Comparison of ENCODE assay signal across 26 cellular contexts in genomic region chr12:119791453-119791852, GRCh38.
"Had no signal": no experiment of that assay in that cellular context is flagged by ENCODE, and none has a peak within 500 bp of the region (broad histone marks: within the 10 kb centered on the region; RNA-seq: fewer than 3 reads in every experiment).

No MANE protein-coding gene starts in this region.

- H3K9me3 ChIP-seq: left lung, lower lobe of right lung, neutrophil, ovary, prostate gland, stomach, suprapubic skin, tibial nerve, uterus had no signal

- H3K4me1 ChIP-seq: left lung, lower lobe of right lung, prostate gland, stomach, suprapubic skin, tibial nerve, uterus had no signal

- ATAC-seq: left lung; lower lobe of right lung; naive thymus-derived CD8-positive, alpha-beta T cell; right cardiac atrium; sciatic nerve; stimulated activated naive B cell treated with anti-CD40 and anti-IgM and Interleukin-4, amounts not matched to agents 10 μg/mL and 1 μg/mL and 100 μg/mL, for 72 hours; stimulated activated naive CD8-positive, alpha-beta T cell treated with anti-CD3 and anti-CD28 coated beads, Interleukin-15, Interleukin-2, amounts not matched to agents 100 U/mL and 50 U/mL, for 24 hours had no signal

- H3K4me3 ChIP-seq: left lung, lower lobe of right lung, ovary, prostate gland, skin epidermis, stomach, suprapubic skin, tibial nerve, uterus had no signal

- H3K27ac ChIP-seq: left lung, lower lobe of right lung, neutrophil, ovary, prostate gland, skin epidermis, stomach, suprapubic skin, tibial nerve, uterus had no signal

- H3K36me3 ChIP-seq: left lung, lower lobe of right lung, ovary, prostate gland, stomach, suprapubic skin, uterus had no signal

- H3K27me3 ChIP-seq: left lung, neutrophil, ovary, stomach, suprapubic skin, tibial nerve, uterus had no signal

- FAIRE-seq: islet of Langerhans, kidney had no signal

- DNase-seq: hippocampal formation; kidney; left colon; left lung; lower lobe of right lung; mammary epithelial cell; mesenchymal stem cell; naive thymus-derived CD8-positive, alpha-beta T cell; ovary; retina; right cardiac atrium; stimulated activated CD4-positive, alpha-beta T cell treated with anti-CD3 and anti-CD28 coated beads, Interleukin-12 subunit alpha, Interleukin-12 subunit beta, amount 100 ng/mL, for 4 hours; stimulated activated CD4-positive, alpha-beta T cell treated with anti-CD3 and anti-CD28 coated beads, Interleukin-15, amount 100 ng/mL, for 24 hours; stimulated activated CD4-positive, alpha-beta T cell treated with anti-CD3 and anti-CD28 coated beads, Interleukin-2, amount 100 ng/mL, for 24 hours; stimulated activated CD4-positive, alpha-beta T cell treated with anti-CD3 and anti-CD28 coated beads, Interleukin-4, amount 100 ng/mL, for 1 hour; stimulated activated naive B cell treated with anti-CD40 and anti-IgM and Interleukin-4, amounts not matched to agents 10 μg/mL and 1 μg/mL and 100 μg/mL, for 72 hours; stimulated activated naive CD8-positive, alpha-beta T cell treated with anti-CD3 and anti-CD28 coated beads, Interleukin-15, Interleukin-2, amounts not matched to agents 100 U/mL and 50 U/mL, for 24 hours; stomach; uterus had no signal
